ENCODE assay signal across 8 cellular contexts in the genomic region with DNA sequence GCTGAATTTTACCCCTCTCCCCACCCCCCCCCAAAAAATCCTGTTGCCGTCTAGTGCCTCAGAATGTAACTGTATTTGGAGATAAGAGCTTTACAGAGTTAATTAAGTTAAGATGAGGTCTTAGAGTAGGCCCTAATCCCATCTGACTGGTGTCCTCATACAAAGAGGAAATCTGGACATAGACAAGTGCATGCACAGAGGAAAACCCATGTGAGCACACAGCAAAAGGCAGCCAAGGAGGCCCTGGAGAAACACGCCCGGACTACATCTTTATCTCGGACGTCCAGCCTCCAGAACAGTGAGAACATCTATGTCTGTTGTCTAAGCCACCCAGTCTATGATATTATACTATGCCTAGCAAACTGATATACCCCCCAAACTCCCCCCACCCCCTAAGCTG.
A peak's percentile ranks its signal among the peaks of the same experiment; 100 is the strongest.
DNase-seq lines count a peak whose midpoint lies in the region; ATAC-seq, FAIRE-seq and TF ChIP-seq lines count a peak whose summit lies in the region.

No MANE protein-coding gene starts in this region.

- no peaks in the 10 kb centered on the region for H3K9me3 ChIP-seq in astrocyte (ENCODE audit: insufficient read depth, low read depth, low read length)
- no peaks in the 10 kb centered on the region for H3K9me3 ChIP-seq in lower lobe of right lung
- no peaks in the 10 kb centered on the region for H3K9me3 ChIP-seq in testis
- H3K9me3 ChIP-seq in HAP-1, result no peaks in the 10 kb centered on the region

- peaks cover 18% of the 10 kb centered on the region for H3K4me1 Mint-ChIP-seq in astrocyte (ENCODE audit: low read depth, unreplicated experiment)

- H3K4me3 Mint-ChIP-seq in astrocyte (ENCODE audit: unreplicated experiment), result no peak overlapping the region

- intact Hi-C loops in lower lobe of right lung (cut with DNase I) (loop anchor here (10.0 kb wide), 1 partner anchor 339 kb away; no protein-coding TSS in a partner anchor), testis (cut with DNase I; ENCODE audit: low total_unique reads) (loop anchor here (10.0 kb wide), 2 partner anchors 339 to 609 kb away; no protein-coding TSS in a partner anchor)

- peaks cover 13% of the 10 kb centered on the region for H3K4me1 ChIP-seq in astrocyte (ENCODE audit: insufficient read depth, low read length)
- H3K4me1 ChIP-seq in lower lobe of right lung, result peaks cover 26% of the 10 kb centered on the region
- peaks cover 19% of the 10 kb centered on the region for H3K4me1 ChIP-seq in testis
- H3K4me1 ChIP-seq in HAP-1, result peaks cover 31% of the 10 kb centered on the region

- H3K4me3 ChIP-seq in astrocyte (ENCODE audit: insufficient read depth, low read depth, low read length) (no peak overlapping the region), lower lobe of right lung (no peak overlapping the region), testis (no peak overlapping the region), HAP-1 (no peak overlapping the region)

- DNase-seq in NCI-H524 (lab: John Stamatoyannopoulos, UW) (peak; percentile 23 to 73), NCI-H524 treated with DMSO at 0.1 percent for 48 hours (lab: John Stamatoyannopoulos, UW) (no peak), astrocyte (ENCODE audit: low read depth) (no peak), lower lobe of right lung (no peak), testis (peak; percentile 38), HAP-1 (ENCODE audit: low spot score in 2 of 2) (no peak), NAMALWA (ENCODE audit: low spot score) (no peak)

- no peak for TF ChIP-seq POLR2A in testis (IDR thresholded peaks at IDR 0.05)

- H3K36me3 ChIP-seq in astrocyte (ENCODE audit: insufficient read depth, low read length), result no peaks in the 10 kb centered on the region
- no peaks in the 10 kb centered on the region for H3K36me3 ChIP-seq in lower lobe of right lung
- no peaks in the 10 kb centered on the region for H3K36me3 ChIP-seq in testis (ENCODE audit: low read depth, missing control alignments)
- no peaks in the 10 kb centered on the region for H3K36me3 ChIP-seq in HAP-1 (replicated peaks)

- H3K27ac ChIP-seq in astrocyte (ENCODE audit: low read depth, low read length) (no peak overlapping the region), lower lobe of right lung (peak overlapping the region; percentile 76), testis (peak overlapping the region in 1 of 2 donors; percentile 62)

- H2AFZ ChIP-seq in astrocyte (ENCODE audit: low read depth, low read length), result no peak overlapping the region

- in situ Hi-C loops in HAP-1 (cut with MboI; ENCODE audit: low sequenced_read_pairs), result loop anchor here (5.0 to 10.0 kb wide), 3 partner anchors 266 to 609 kb away; no protein-coding TSS in a partner anchor

- no peaks in the 10 kb centered on the region for H4K20me1 ChIP-seq in astrocyte (ENCODE audit: insufficient read depth, low read length)

- no peaks in the 10 kb centered on the region for H3K27me3 Mint-ChIP-seq in astrocyte (ENCODE audit: low read depth, unreplicated experiment)

- no peak for FAIRE-seq in astrocyte (lab: Jason Lieb, UNC)

- no peaks in the 10 kb centered on the region for H3K27me3 ChIP-seq in astrocyte (ENCODE audit: insufficient read depth, low read length)
- H3K27me3 ChIP-seq in lower lobe of right lung (ENCODE audit: low read depth), result no peaks in the 10 kb centered on the region
- H3K27me3 ChIP-seq in testis, result no peaks in the 10 kb centered on the region
- H3K27me3 ChIP-seq in HAP-1 (ENCODE audit: low read depth), result no peaks in the 10 kb centered on the region

- peak in 1 of 2 donors; percentile 16 for ATAC-seq in lower lobe of right lung
- ATAC-seq in HG02884 (IDR thresholded peaks at IDR 0.05; ENCODE audit: unreplicated experiment), result no peak

- no peaks in the 10 kb centered on the region for H3K79me2 ChIP-seq in astrocyte (ENCODE audit: insufficient read depth, low read length)

- no peaks in the 10 kb centered on the region for H3K36me3 Mint-ChIP-seq in astrocyte (ENCODE audit: low read depth, unreplicated experiment)

- H3K27ac Mint-ChIP-seq in astrocyte (ENCODE audit: unreplicated experiment), result peak overlapping the region; percentile 48

- no peak overlapping the region for H3K9ac ChIP-seq in astrocyte (ENCODE audit: low read length)

- no peak overlapping the region for H3K4me2 ChIP-seq in astrocyte (ENCODE audit: low read length)

- no peak for TF ChIP-seq CTCF in astrocyte (IDR thresholded peaks at IDR 0.05; ENCODE audit: insufficient read depth, low read depth, low read length)
- no peak for TF ChIP-seq CTCF in lower lobe of right lung (IDR thresholded peaks at IDR 0.05)
- TF ChIP-seq CTCF in testis (IDR thresholded peaks at IDR 0.05), result no peak

- no peaks in the 10 kb centered on the region for H3K9me3 Mint-ChIP-seq in astrocyte (ENCODE audit: unreplicated experiment)

- 11 to 30% methylated on average over 5 of the region's 5 CpGs for WGBS in testis, 2 donors

Comparison
In these comparisons a context has a peak if more than half of its experiments do, and no peak if none do; other contexts are left out.
1. DNase-seq: peak in NCI-H524 (2 of 2) and testis (single experiment); none in NCI-H524 treated with DMSO at 0.1 percent for 48 hours (single experiment), astrocyte (single experiment), lower lobe of right lung (single experiment), HAP-1 (0 of 2) and NAMALWA (single experiment).